Comparison of ENCODE assay signal across 8 cellular contexts in genomic region chr12:111686574-111687105, GRCh38. TPM values are rescaled to one million over a fixed set of nuclear protein-coding genes. Genes with fewer than 3 reads are reported as not detected.
DNase-seq lines count a peak whose midpoint lies in the region; ATAC-seq and TF ChIP-seq lines count a peak whose summit lies in the region.

No MANE protein-coding gene starts in this region.

- peaks cover 6 to 16% of the 10 kb centered on the region in 2 experiments; a peak in 2 of 4 replicates for H3K4me1 ChIP-seq in SK-N-SH (ENCODE audit: control insufficient read depth in 1 of 2, insufficient read depth in 2 of 2, low read depth in 1 of 2, low read length in 1 of 2)
- peaks cover 3% of the 10 kb centered on the region; the same call in 1 of the 2 replicates for H3K4me1 ChIP-seq in iPS-20b (ENCODE audit: insufficient read depth, low read length)
- H3K4me1 ChIP-seq in subcutaneous abdominal adipose tissue (ENCODE audit: control insufficient read depth in 5 of 5, insufficient read depth in 5 of 5, low read length in 5 of 5), result peaks cover 12 to 32% (median 29%) of the 10 kb centered on the region in 5 donors

- H3K27ac Mint-ChIP-seq in activated naive CD8-positive, alpha-beta T cell treated with anti-CD3 and anti-CD28 coated beads for 36 hours, result peak overlapping the region; percentile 91

- peak overlapping the region; percentile 93 for H2AFZ ChIP-seq in SK-N-SH (ENCODE audit: low read depth)

- no peak for TF ChIP-seq CTCF in SK-N-SH (IDR thresholded peaks at IDR 0.05)

- CTCF ChIA-PET in SK-N-SH (lab: Yijun Ruan, JAX), result interaction anchor here (1.6 to 2.1 kb wide), 2 partner anchors 12 to 235 kb away, joined by 4 to 8 read pairs; no protein-coding TSS in a partner anchor

- H3K27me3 Mint-ChIP-seq in activated naive CD8-positive, alpha-beta T cell treated with anti-CD3 and anti-CD28 coated beads for 36 hours, result no peaks in the 10 kb centered on the region

- H3K36me3 ChIP-seq in SK-N-SH (replicated peaks in 1 of 2; ENCODE audit: control insufficient read depth in 1 of 2, insufficient read depth in 2 of 2, low read length in 1 of 2), result peaks cover 9 to 12% of the 10 kb centered on the region in 2 experiments
- H3K36me3 ChIP-seq in iPS-20b (ENCODE audit: insufficient read depth, low read depth, low read length), result peaks cover 17% of the 10 kb centered on the region
- peaks cover 7 to 18% (median 13%) of the 10 kb centered on the region in 5 donors for H3K36me3 ChIP-seq in subcutaneous abdominal adipose tissue (ENCODE audit: control insufficient read depth in 5 of 5, insufficient read depth in 5 of 5, low read length in 5 of 5)

- H4K20me1 ChIP-seq in SK-N-SH (ENCODE audit: insufficient read depth), result 0 out of 2 replicates have a peak, but pooled peaks cover 3% of the 10 kb centered on the region

- H3K9ac ChIP-seq in SK-N-SH, result peak overlapping the region; percentile 94
- peak overlapping the region; percentile 94 for H3K9ac ChIP-seq in iPS-20b (ENCODE audit: low read depth, low read length)
- peak overlapping the region; percentile 93 to 100 (median 95) for H3K9ac ChIP-seq in subcutaneous abdominal adipose tissue (ENCODE audit: low read length in 5 of 5)

- H3K79me2 ChIP-seq in SK-N-SH (ENCODE audit: insufficient read depth), result peaks cover 67% of the 10 kb centered on the region

- WGBS in SK-N-SH (ENCODE audit: low lambda C conversion rate), result 8% methylated on average over 15 of the region's 15 CpGs

- ATAC-seq in SK-N-SH treated with all-trans-retinoic acid at 6 μM for 48 hours (no peak), GM21381 (IDR thresholded peaks at IDR 0.05; ENCODE audit: unreplicated experiment) (no peak)

- peak overlapping the region; percentile 85 for H3K4me3 Mint-ChIP-seq in activated naive CD8-positive, alpha-beta T cell treated with anti-CD3 and anti-CD28 coated beads for 36 hours

- H3K4me2 ChIP-seq in SK-N-SH, result peak overlapping the region; percentile 84

- no peaks in the 10 kb centered on the region for H3K27me3 ChIP-seq in SK-N-SH (ENCODE audit: insufficient read depth)
- no peaks in the 10 kb centered on the region for H3K27me3 ChIP-seq in iPS-20b (ENCODE audit: insufficient read depth, low read length)
- H3K27me3 ChIP-seq in subcutaneous abdominal adipose tissue (ENCODE audit: control insufficient read depth in 5 of 5, insufficient read depth in 4 of 5, low read length in 5 of 5), result no peaks in the 10 kb centered on the region

- no peaks in the 10 kb centered on the region for H3K9me2 ChIP-seq in SK-N-SH

- H3K27ac ChIP-seq in SK-N-SH (ENCODE audit: low read depth in 2 of 2, low read length in 1 of 2), result peak overlapping the region in 1 of 2 experiments; percentile 72; a peak in 1 of 4 replicates
- no peak overlapping the region for H3K27ac ChIP-seq in iPS-20b (ENCODE audit: low read length)
- peak overlapping the region; percentile 89 for H3K27ac ChIP-seq in subcutaneous abdominal adipose tissue (ENCODE audit: low read depth, low read length)

- H3K4me1 Mint-ChIP-seq in activated naive CD8-positive, alpha-beta T cell treated with anti-CD3 and anti-CD28 coated beads for 36 hours, result peaks cover 30% of the 10 kb centered on the region

- H3F3A ChIP-seq in SK-N-SH (replicated peaks; ENCODE audit: insufficient read depth), result no peaks in the 10 kb centered on the region

- POLR2A ChIA-PET in SK-N-SH (lab: Yijun Ruan, JAX), result interaction anchor here (0.6 to 1.2 kb wide), 3 partner anchors 7 to 1526 kb away, joined by 3 to 6 read pairs (median 5); no protein-coding TSS in a partner anchor

- DNase-seq in SK-N-SH (no peak), Ammon's horn (ENCODE audit: low spot score) (no peak), A172 (ENCODE audit: low spot score) (no peak)
- no peak for DNase-seq in activated naive CD8-positive, alpha-beta T cell treated with anti-CD3 and anti-CD28 coated beads for 36 hours

- H3K36me3 Mint-ChIP-seq in activated naive CD8-positive, alpha-beta T cell treated with anti-CD3 and anti-CD28 coated beads for 36 hours, result peaks cover 12% of the 10 kb centered on the region

- no peak for TF ChIP-seq EP300 in SK-N-SH (IDR thresholded peaks at IDR 0.05; ENCODE audit: borderline replicate concordance in 1 of 2, low read depth in 1 of 2, low read length in 1 of 2)

- H3K9me3 ChIP-seq in SK-N-SH (no peaks in the 10 kb centered on the region), iPS-20b (ENCODE audit: insufficient read depth, low read depth, low read length) (no peaks in the 10 kb centered on the region), subcutaneous abdominal adipose tissue (ENCODE audit: control insufficient read depth in 5 of 5, low read length in 5 of 5) (no peaks in the 10 kb centered on the region)

- no peaks in the 10 kb centered on the region for H3K9me3 Mint-ChIP-seq in activated naive CD8-positive, alpha-beta T cell treated with anti-CD3 and anti-CD28 coated beads for 36 hours

- TF ChIP-seq RAD21 in SK-N-SH (IDR thresholded peaks at IDR 0.05; ENCODE audit: low read length), result no peak

- H3K4me3 ChIP-seq in SK-N-SH (ENCODE audit: low read depth in 2 of 2, low read length in 1 of 2), result peak overlapping the region; percentile 81 to 100
- H3K4me3 ChIP-seq in iPS-20b (ENCODE audit: low read length), result peak overlapping the region; percentile 99
- H3K4me3 ChIP-seq in subcutaneous abdominal adipose tissue (ENCODE audit: low read depth in 1 of 5, low read length in 5 of 5), result peak overlapping the region; percentile 81 to 99 (median 96)

TF ChIP-seq in SK-N-SH, 30 proteins besides CTCF, POLR2A, EP300 and RAD21:
- TF ChIP-seq ELF1 (IDR thresholded peaks at IDR 0.05) (no peak), RCOR1 (IDR thresholded peaks at IDR 0.05; ENCODE audit: low read length) (no peak), FOXJ3 (CRISPR knock-in tag; IDR thresholded peaks at IDR 0.05) (no peak), NFIC (IDR thresholded peaks at IDR 0.05; ENCODE audit: borderline replicate concordance) (no peak), MEF2A (IDR thresholded peaks at IDR 0.05; ENCODE audit: borderline replicate concordance, low read depth) (no peak), GABPA (IDR thresholded peaks at IDR 0.05; ENCODE audit: low read depth) (no peak)

TF ChIP-seq in SK-N-SH treated with all-trans-retinoic acid at 6 μM for 48 hours, 23 proteins besides CTCF, POLR2A, EP300 and RAD21:
- no peak for TF ChIP-seq OSR1 (CRISPR knock-in tag; IDR thresholded peaks at IDR 0.05)

RNA-seq across cellular contexts. Expression of gene ACAD10, which starts 0.8 kb away (rescaled TPM):
- 24.6 and 29.0 TPM in 2 replicates for polyA plus RNA-seq in SK-N-SH (2012; rRNA removed)
- 9.5 and 13.2 TPM in 2 replicates for polyA plus RNA-seq in SK-N-SH (2012; cell fraction: cytosol; rRNA removed)
- 112 and 115 TPM in 2 replicates for polyA plus RNA-seq in SK-N-SH (2012; cell fraction: nucleus; rRNA removed)
- 10 to 100 TPM; 14.4 to 17.4 TPM for total RNA-seq in activated naive CD8-positive, alpha-beta T cell treated with anti-CD3 and anti-CD28 coated beads for 36 hours
- total RNA-seq in A172 (2014; rRNA removed; shearing (Covaris generic)), result 3.4 and 10.9 TPM in 2 replicates

RNA-seq across cellular contexts. Expression of gene BRAP, which starts 0.9 kb away (rescaled TPM):
- 11.4 and 11.7 TPM in 2 replicates for polyA plus RNA-seq in SK-N-SH (2012; rRNA removed)
- polyA plus RNA-seq in SK-N-SH (2012; cell fraction: cytosol; rRNA removed), result 13.8 and 14.4 TPM in 2 replicates
- polyA plus RNA-seq in SK-N-SH (2012; cell fraction: nucleus; rRNA removed), result 10.4 and 12.4 TPM in 2 replicates
- total RNA-seq in activated naive CD8-positive, alpha-beta T cell treated with anti-CD3 and anti-CD28 coated beads for 36 hours, result 10 to 100 TPM; 22.4 to 23.0 TPM
- total RNA-seq in A172 (2014; rRNA removed; shearing (Covaris generic)), result 12.4 and 13.6 TPM in 2 replicates
